Comparison of ENCODE assay signal across 22 cellular contexts in genomic region chr16:88655053-88655732, GRCh38. TPM values are rescaled to one million over a fixed set of nuclear protein-coding genes. Genes with fewer than 3 reads are reported as not detected.
DNase-seq lines count a peak whose midpoint lies in the region; ATAC-seq and TF ChIP-seq lines count a peak whose summit lies in the region.
"Had no signal": no experiment of that assay in that cellular context is flagged by ENCODE, and none has a peak within 500 bp of the region (broad histone marks: within the 10 kb centered on the region; RNA-seq: fewer than 3 reads in every experiment).

No MANE protein-coding gene starts in this region.

- H3K23ac ChIP-seq in neuronal stem cell (ENCODE audit: low read depth, low read length, poor library complexity) = peak overlapping the region; percentile 31

- no peak overlapping the region for H3K27ac ChIP-seq in neuronal stem cell (replicated peaks; ENCODE audit: low read length)
- H3K27ac ChIP-seq: C4-2B, HL-60 had no signal

- H3K36me3 Mint-ChIP-seq in activated CD4-positive, alpha-beta T cell treated with anti-CD3 and anti-CD28 coated beads for 36 hours (ENCODE audit: low read depth) = peaks cover 13% of the 10 kb centered on the region
- H3K36me3 Mint-ChIP-seq in central memory CD8-positive, alpha-beta T cell (ENCODE audit: insufficient read depth) = peaks cover 8% of the 10 kb centered on the region

- no peak for TF ChIP-seq CTCF in GM06990 (IDR thresholded peaks at IDR 0.05; ENCODE audit: insufficient read depth, low read length, poor library complexity, severe bottlenecking)

- no peak overlapping the region for H2BK120ac ChIP-seq in neuronal stem cell (ENCODE audit: low read depth, low read length)

- CTCF ChIA-PET in activated CD4-positive, alpha-beta T cell treated with anti-CD3 and anti-CD28 coated beads for 36 hours (lab: Charles Lee) = no interaction called here

- H4K91ac ChIP-seq in neuronal stem cell (ENCODE audit: low read depth, low read length, poor library complexity) = no peak overlapping the region

- no peak overlapping the region for H2BK5ac ChIP-seq in neuronal stem cell (ENCODE audit: low read length)

- H3K27me3 ChIP-seq in GM06990 (replicated peaks; ENCODE audit: control insufficient read depth, insufficient read depth, low read length) (no peaks in the 10 kb centered on the region), neuronal stem cell (ENCODE audit: control insufficient read depth in 3 of 3, insufficient read depth in 3 of 3, low read depth in 1 of 3, low read length in 3 of 3) (no peaks in the 10 kb centered on the region)
- H3K27me3 ChIP-seq: MG63 had no signal

- no CpG with 5 or more reads among the region's 50 CpGs for WGBS in neuronal stem cell (ENCODE audit: extremely low coverage in 2 of 2, insufficient read length in 2 of 2, insufficient replicate concordance in 1 of 2), 2 donors

- peak overlapping the region; percentile 65 for H4K8ac ChIP-seq in neuronal stem cell (ENCODE audit: low read depth, low read length)

- no peaks in the 10 kb centered on the region for H3K9me3 ChIP-seq in neuronal stem cell (replicated peaks in 1 of 2; ENCODE audit: control insufficient read depth in 2 of 2, insufficient read depth in 1 of 2, low read depth in 1 of 2, low read length in 2 of 2)
- H3K9me3 ChIP-seq: MG63 had no signal

- H3K4me3 Mint-ChIP-seq in activated CD4-positive, alpha-beta T cell treated with anti-CD3 and anti-CD28 coated beads for 36 hours = no peak overlapping the region
- no peak overlapping the region for H3K4me3 Mint-ChIP-seq in central memory CD8-positive, alpha-beta T cell

- POLR2A ChIA-PET in activated CD4-positive, alpha-beta T cell treated with anti-CD3 and anti-CD28 coated beads for 36 hours (lab: Charles Lee) = interaction anchor here (0.6 kb wide), 1 partner anchor 16 kb away, joined by 5 read pairs; no protein-coding TSS in a partner anchor

- no peak overlapping the region for H2BK15ac ChIP-seq in neuronal stem cell (ENCODE audit: low read length)

- peak overlapping the region; percentile 37 for H3K27ac Mint-ChIP-seq in activated CD4-positive, alpha-beta T cell treated with anti-CD3 and anti-CD28 coated beads for 36 hours
- peak overlapping the region; percentile 75 for H3K27ac Mint-ChIP-seq in central memory CD8-positive, alpha-beta T cell (ENCODE audit: low read depth)

- H2AFZ ChIP-seq in neuronal stem cell (ENCODE audit: low read length) = no peak overlapping the region

- H3K79me1 ChIP-seq in neuronal stem cell (ENCODE audit: low read depth, low read length) = peaks cover 27% of the 10 kb centered on the region

- H3K27me3 Mint-ChIP-seq in activated CD4-positive, alpha-beta T cell treated with anti-CD3 and anti-CD28 coated beads for 36 hours = no peaks in the 10 kb centered on the region
- no peaks in the 10 kb centered on the region for H3K27me3 Mint-ChIP-seq in central memory CD8-positive, alpha-beta T cell

- no peak overlapping the region for H3K4ac ChIP-seq in neuronal stem cell (ENCODE audit: low read length)

- intact Hi-C loops in activated CD4-positive, alpha-beta T cell treated with anti-CD3 and anti-CD28 coated beads for 36 hours (cut with DNase I, micrococcal nuclease) = no loop called here

- no peak overlapping the region for H2AK5ac ChIP-seq in neuronal stem cell (ENCODE audit: low read depth, low read length)

- no peak overlapping the region for H2BK12ac ChIP-seq in neuronal stem cell (ENCODE audit: low read length)

- peak overlapping the region; percentile 8 for H3K14ac ChIP-seq in neuronal stem cell (ENCODE audit: low read length)

- no peak overlapping the region for H3K4me2 ChIP-seq in neuronal stem cell (ENCODE audit: insufficient read depth, low read length, poor library complexity, severe bottlenecking)

- H3K4me1 Mint-ChIP-seq in activated CD4-positive, alpha-beta T cell treated with anti-CD3 and anti-CD28 coated beads for 36 hours = peaks cover 8% of the 10 kb centered on the region
- peaks cover 7% of the 10 kb centered on the region for H3K4me1 Mint-ChIP-seq in central memory CD8-positive, alpha-beta T cell

- H3K9me3 Mint-ChIP-seq in activated CD4-positive, alpha-beta T cell treated with anti-CD3 and anti-CD28 coated beads for 36 hours (ENCODE audit: low read depth) = no peaks in the 10 kb centered on the region
- H3K9me3 Mint-ChIP-seq in central memory CD8-positive, alpha-beta T cell = no peaks in the 10 kb centered on the region

- no peak for DNase-seq in activated CD4-positive, alpha-beta T cell treated with anti-CD3 and anti-CD28 coated beads for 36 hours
- no peak for DNase-seq in activated CD4-positive, alpha-beta T cell treated with anti-CD3 and anti-CD28 coated beads for 1 hour
- DNase-seq in GM06990 (ENCODE audit: extremely low read depth, insufficient read length) (peak; percentile 13), neuronal stem cell (ENCODE audit: low spot score) (no peak), UCSD-AML1 (lab: John Stamatoyannopoulos, UW; ENCODE audit: unreplicated experiment) (no peak), HUDEP-2 (lab: John Stamatoyannopoulos, UW; ENCODE audit: unreplicated experiment in 76 of 76) (no peak)
- DNase-seq in central memory CD8-positive, alpha-beta T cell (ENCODE audit: low spot score in 2 of 2) = no peak
- DNase-seq: DMS79, GOT3, MG63, NCI-H1105 treated with DMSO at 0.1 percent for 48 hours, NCI-H1930, NCI-H2171, NCI-H446 treated with DMSO at 0.1 percent for 48 hours, NCI-H774, SHP77 had no signal

- no peak overlapping the region for H3K4me3 ChIP-seq in GM06990 (replicated peaks; ENCODE audit: low read depth, low read length)
- peak overlapping the region in 1 of 2 donors; percentile 3 for H3K4me3 ChIP-seq in neuronal stem cell (ENCODE audit: low read length in 2 of 2)
- H3K4me3 ChIP-seq: MG63 had no signal

- H3K18ac ChIP-seq in neuronal stem cell (ENCODE audit: low read length) = no peak overlapping the region

- H3K4me1 ChIP-seq in neuronal stem cell (ENCODE audit: control insufficient read depth in 2 of 2, insufficient read depth in 1 of 2, low read depth in 1 of 2, low read length in 2 of 2) = peaks cover 10 to 17% of the 10 kb centered on the region in 2 donors

- H3K9ac ChIP-seq in neuronal stem cell (ENCODE audit: low read depth, low read length, poor library complexity) = no peak overlapping the region

- ATAC-seq in activated CD4-positive, alpha-beta T cell treated with anti-CD3 and anti-CD28 coated beads for 36 hours = no peak
- ATAC-seq in central memory CD8-positive, alpha-beta T cell (replicated peaks; ENCODE audit: extremely low read depth, poor library complexity, severe bottlenecking) = no peak
- ATAC-seq in GM21737 (IDR thresholded peaks at IDR 0.05; ENCODE audit: unreplicated experiment) = no peak
- ATAC-seq: Panc1 had no signal

- H3K36me3 ChIP-seq in GM06990 (ENCODE audit: control insufficient read depth, insufficient read depth, low read length) (peaks cover 43% of the 10 kb centered on the region), neuronal stem cell (replicated peaks in 1 of 2; ENCODE audit: control insufficient read depth in 2 of 2, insufficient read depth in 2 of 2, low read length in 2 of 2) (peaks cover 48 to 89% of the 10 kb centered on the region in 2 donors)
- H3K36me3 ChIP-seq: MG63 had no signal

RNA-seq across cellular contexts. Expression of gene CYBA, which starts 4.3 kb away (rescaled TPM):
- total RNA-seq in activated CD4-positive, alpha-beta T cell treated with anti-CD3 and anti-CD28 coated beads for 36 hours = 100 to 1,000 TPM; 155 to 200 TPM
- 74.4 TPM for polyA plus RNA-seq in neuronal stem cell (2013, experiment 1 of 2)
- 71.9 TPM for polyA plus RNA-seq in neuronal stem cell (2013, experiment 2 of 2)

RNA-seq across cellular contexts. Expression of gene MVD, which starts 7.7 kb away (rescaled TPM):
- total RNA-seq in activated CD4-positive, alpha-beta T cell treated with anti-CD3 and anti-CD28 coated beads for 36 hours = 10 to 100 TPM; 62.8 to 81.1 TPM
- polyA plus RNA-seq in neuronal stem cell (2013, experiment 1 of 2) = 50.0 TPM
- 51.3 TPM for polyA plus RNA-seq in neuronal stem cell (2013, experiment 2 of 2)

RNA-seq across cellular contexts. Expression of gene IL17C, which starts 16.8 kb away (rescaled TPM):
- total RNA-seq in activated CD4-positive, alpha-beta T cell treated with anti-CD3 and anti-CD28 coated beads for 36 hours = under 1 TPM in 1 of 2 experiments, not detected in 1; 0.18 TPM
- 0.06 TPM for polyA plus RNA-seq in neuronal stem cell (2013, experiment 1 of 2)
- polyA plus RNA-seq in neuronal stem cell (2013, experiment 2 of 2) = 0.08 TPM
- total RNA-seq: A172, G401 had no signal

RNA-seq across cellular contexts. Expression of gene SNAI3, which starts 31.1 kb away (rescaled TPM):
- 1 to 10 TPM; 3.6 to 4.1 TPM for total RNA-seq in activated CD4-positive, alpha-beta T cell treated with anti-CD3 and anti-CD28 coated beads for 36 hours
- 0.50 TPM for polyA plus RNA-seq in neuronal stem cell (2013, experiment 1 of 2)
- polyA plus RNA-seq in neuronal stem cell (2013, experiment 2 of 2) = 0.32 TPM
- total RNA-seq: A172 had no signal

RNA-seq across cellular contexts. Expression of gene RNF166, which starts 51.0 kb away (rescaled TPM):
- total RNA-seq in activated CD4-positive, alpha-beta T cell treated with anti-CD3 and anti-CD28 coated beads for 36 hours = 10 to 100 TPM; 44.0 to 49.7 TPM
- polyA plus RNA-seq in neuronal stem cell (2013, experiment 1 of 2) = 20.4 TPM
- polyA plus RNA-seq in neuronal stem cell (2013, experiment 2 of 2) = 19.1 TPM
